Comparison of ENCODE assay signal across 8 cellular contexts in the genomic region with DNA sequence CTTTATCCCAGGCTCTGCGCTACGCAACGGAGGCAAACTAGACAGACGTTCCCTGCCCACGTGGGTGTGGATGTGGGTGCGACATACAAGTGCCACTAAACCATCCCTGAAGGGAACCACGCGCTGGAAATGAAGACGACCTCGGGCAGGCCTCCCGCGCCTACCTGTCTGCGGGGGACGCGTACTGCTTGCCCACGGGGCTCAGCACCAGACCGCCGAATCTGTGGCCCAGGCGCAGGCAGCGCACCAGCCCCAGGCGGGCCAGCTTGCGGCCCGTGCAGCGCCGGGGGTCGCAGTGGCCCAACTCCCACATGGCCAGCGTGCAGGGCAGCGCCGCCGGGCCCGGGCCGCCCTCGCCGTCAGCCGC. TPM values are rescaled to one million over a fixed set of nuclear protein-coding genes. Genes with fewer than 3 reads are reported as not detected.
A peak's percentile ranks its signal among the peaks of the same experiment; 100 is the strongest.
DNase-seq lines count a peak whose midpoint lies in the region; ATAC-seq and TF ChIP-seq lines count a peak whose summit lies in the region.

No MANE protein-coding gene starts in this region.

- WGBS in suprapubic skin: 2% methylated on average over 22 of the region's 35 CpGs

- DNase-seq in suprapubic skin (ENCODE audit: low spot score in 2 of 2): no peak
- no peak for DNase-seq in NCI-H2171 treated with DMSO at 0.1 percent for 48 hours (lab: John Stamatoyannopoulos, UW)
- no peak for DNase-seq in activated gamma-delta T cell (lab: John Stamatoyannopoulos, UW)
- no peak for DNase-seq in NCI-H2081 (lab: John Stamatoyannopoulos, UW)

- H3K27me3 ChIP-seq in iPS-18a (ENCODE audit: control insufficient read depth, insufficient read depth, low read length) (no peaks in the 10 kb centered on the region), suprapubic skin (no peaks in the 10 kb centered on the region)

- TF ChIP-seq EP300 in suprapubic skin (IDR thresholded peaks at IDR 0.05): no peak

- peak overlapping the region; percentile 39 for H3K9ac ChIP-seq in iPS-18a (ENCODE audit: low read length)

- TF ChIP-seq POLR2A in suprapubic skin (IDR thresholded peaks at IDR 0.05): no peak

- H3K4me3 ChIP-seq in iPS-18a (ENCODE audit: low read length): peak overlapping the region; percentile 89
- peak overlapping the region; percentile 99 for H3K4me3 ChIP-seq in suprapubic skin

- peaks cover 28% of the 10 kb centered on the region for H3K4me1 Mint-ChIP-seq in activated naive CD8-positive, alpha-beta T cell (ENCODE audit: low read depth)

- H3K27ac Mint-ChIP-seq in activated naive CD8-positive, alpha-beta T cell: peak overlapping the region; percentile 41

- no peak for TF ChIP-seq CTCF in suprapubic skin (IDR thresholded peaks at IDR 0.05)

- H3K27ac ChIP-seq in iPS-18a (ENCODE audit: low read length): no peak overlapping the region
- H3K27ac ChIP-seq in suprapubic skin: peak overlapping the region; percentile 67

- no peaks in the 10 kb centered on the region for H3K9me3 Mint-ChIP-seq in activated naive CD8-positive, alpha-beta T cell (ENCODE audit: low read depth)

- peaks cover 3% of the 10 kb centered on the region for H3K4me1 ChIP-seq in iPS-18a (ENCODE audit: control insufficient read depth, low read depth, low read length)
- peaks cover 62% of the 10 kb centered on the region for H3K4me1 ChIP-seq in suprapubic skin

- ATAC-seq in GM18511 (IDR thresholded peaks at IDR 0.05; ENCODE audit: unreplicated experiment): peak; percentile 22
- ATAC-seq in HG03064 (IDR thresholded peaks at IDR 0.05; ENCODE audit: low read depth, unreplicated experiment): peak; percentile 10

- no peaks in the 10 kb centered on the region for H3K9me3 ChIP-seq in iPS-18a (ENCODE audit: control insufficient read depth, low read depth, low read length)
- H3K9me3 ChIP-seq in suprapubic skin: no peaks in the 10 kb centered on the region

- H3K27me3 Mint-ChIP-seq in activated naive CD8-positive, alpha-beta T cell: no peaks in the 10 kb centered on the region

- H3K36me3 ChIP-seq in iPS-18a (ENCODE audit: control insufficient read depth, low read depth, low read length): peaks cover 13% of the 10 kb centered on the region
- H3K36me3 ChIP-seq in suprapubic skin: peaks cover 26% of the 10 kb centered on the region

- H3K36me3 Mint-ChIP-seq in activated naive CD8-positive, alpha-beta T cell: no peaks in the 10 kb centered on the region

- peak overlapping the region; percentile 88 for H3K4me3 Mint-ChIP-seq in activated naive CD8-positive, alpha-beta T cell

RNA-seq across cellular contexts. Expression of gene TSR3, which starts 0.5 kb away (rescaled TPM):
- 10 to 100 TPM; 48.5 to 70.2 (median 62.1) TPM for total RNA-seq in suprapubic skin

RNA-seq across cellular contexts. Expression of gene GNPTG, which starts 0.5 kb away (rescaled TPM):
- 10 to 100 TPM; 53.7 to 84.0 (median 69.5) TPM for total RNA-seq in suprapubic skin

RNA-seq across cellular contexts. Expression of gene BAIAP3, which starts 17.8 kb away (rescaled TPM):
- total RNA-seq in suprapubic skin: 1 to 10 TPM in 3 of 4 donors, under 1 TPM in 1; 0.87 to 6.2 (median 2.5) TPM

RNA-seq across cellular contexts. Expression of gene UBE2I, which starts 41.8 kb away (rescaled TPM):
- 100 to 1,000 TPM in 3 of 4 donors, 10 to 100 TPM in 1; 72.0 to 165 (median 107) TPM for total RNA-seq in suprapubic skin
